19 cellular contexts compared by ENCODE assay signal in the genomic region with DNA sequence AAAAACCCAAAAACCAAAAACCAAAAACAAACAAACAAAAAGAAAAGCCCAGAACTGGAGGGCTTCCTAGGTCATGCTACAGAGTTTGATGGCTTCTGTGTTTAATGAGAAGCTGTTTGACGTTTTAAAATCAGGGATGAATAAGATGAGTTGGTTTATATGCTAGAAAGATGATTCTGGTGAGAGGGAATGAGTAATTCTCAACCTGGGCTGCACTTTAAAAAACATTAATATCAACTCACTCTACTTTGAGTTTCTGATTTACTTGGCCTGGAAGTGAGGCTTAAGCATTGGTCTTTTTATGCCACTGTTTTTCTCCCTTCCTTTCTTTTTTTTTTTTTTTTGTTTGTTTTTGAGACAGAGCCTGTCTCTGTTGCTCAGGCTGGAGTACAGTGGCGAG. TPM values are rescaled to one million over a fixed set of nuclear protein-coding genes. Genes with fewer than 3 reads are reported as not detected.
A peak's percentile ranks its signal among the peaks of the same experiment; 100 is the strongest.
DNase-seq lines count a peak whose midpoint lies in the region; ATAC-seq, FAIRE-seq and TF ChIP-seq lines count a peak whose summit lies in the region.
"Had no signal": no experiment of that assay in that cellular context is flagged by ENCODE, and none has a peak within 500 bp of the region (broad histone marks: within the 10 kb centered on the region; RNA-seq: fewer than 3 reads in every experiment).

No MANE protein-coding gene starts in this region.

- peaks cover 4% of the 10 kb centered on the region for H3K27me3 Mint-ChIP-seq in activated T-helper 17 cell treated with anti-CD3 and anti-CD28 coated beads, Interleukin-2, amount 50 U/mL, for 72 hours

- H3K36me3 ChIP-seq in Loucy (ENCODE audit: insufficient read depth, low read length) = no peaks in the 10 kb centered on the region

- TF ChIP-seq CTCF in Loucy (conservative IDR thresholded peaks at IDR 0.05; ENCODE audit: low read length) (no peak), dorsolateral prefrontal cortex (IDR thresholded peaks at IDR 0.05 in 54 of 56, conservative IDR thresholded peaks at IDR 0.05 in 2 of 56; ENCODE audit: low read depth in 1 of 56, partially characterized antibody in 56 of 56) (no peak)

- H3K79me2 ChIP-seq in Loucy (ENCODE audit: insufficient read depth, low read length) = peaks cover 58% of the 10 kb centered on the region

- peak; percentile 53 for FAIRE-seq in islet of Langerhans (lab: Jason Lieb, UNC)
- FAIRE-seq: GM12891, GM18507, GM19239 had no signal

- peak overlapping the region; percentile 24 for H3K4me2 ChIP-seq in Loucy (ENCODE audit: low read depth, low read length, poor library complexity, severe bottlenecking)
- H3K4me2 ChIP-seq: GM23338 had no signal

- H3K27me3 ChIP-seq in Loucy (ENCODE audit: insufficient read depth, low read length, poor library complexity, severe bottlenecking) (no peaks in the 10 kb centered on the region), dorsolateral prefrontal cortex (peaks cover 0 to 8% (median 0%) of the 10 kb centered on the region in 45 donors)

- H3F3A ChIP-seq in Loucy (ENCODE audit: low read depth) = no peaks in the 10 kb centered on the region

- ATAC-seq in activated T-helper 17 cell treated with anti-CD3 and anti-CD28 coated beads, Interleukin-2, amount 50 U/mL, for 72 hours (replicated peaks) = peak; percentile 72
- ATAC-seq in GM21825 (IDR thresholded peaks at IDR 0.05; ENCODE audit: unreplicated experiment) = no peak
- ATAC-seq: GM23338, HCT116 had no signal

- no peaks in the 10 kb centered on the region for H4K20me1 ChIP-seq in Loucy (ENCODE audit: insufficient read depth, low read length, poor library complexity, severe bottlenecking)

- H3K27ac ChIP-seq in dorsolateral prefrontal cortex = no peak overlapping the region

- H3K9me2 ChIP-seq in Loucy (replicated peaks; ENCODE audit: low read depth, low read length) = no peaks in the 10 kb centered on the region

- no peak for DNase-seq in dorsolateral prefrontal cortex
- no peak for DNase-seq in effector CD8-positive, alpha-beta T cell (lab: John Stamatoyannopoulos, UW)
- DNase-seq: C1 segment of cervical spinal cord; Calu3; CD4-positive, alpha-beta memory T cell; COR-L47; DMS53; DMS79 treated with DMSO at 0.1 percent for 48 hours; GF-D8; H9 had no signal

- H2AFZ ChIP-seq in Loucy (ENCODE audit: low read length) = no peak overlapping the region
- H2AFZ ChIP-seq: GM23338 had no signal

- intact Hi-C loops in dorsolateral prefrontal cortex (cut with DNase I) = no loop called here

- H3K27ac Mint-ChIP-seq in activated T-helper 17 cell treated with anti-CD3 and anti-CD28 coated beads, Interleukin-2, amount 50 U/mL, for 72 hours = no peak overlapping the region
- H3K27ac Mint-ChIP-seq: GM23338, H9 had no signal

- H3K4me3 Mint-ChIP-seq in activated T-helper 17 cell treated with anti-CD3 and anti-CD28 coated beads, Interleukin-2, amount 50 U/mL, for 72 hours = no peak overlapping the region
- H3K4me3 Mint-ChIP-seq: GM23338, H9 had no signal

- H3K36me3 Mint-ChIP-seq in activated T-helper 17 cell treated with anti-CD3 and anti-CD28 coated beads, Interleukin-2, amount 50 U/mL, for 72 hours (ENCODE audit: low read depth) = no peaks in the 10 kb centered on the region
- H3K36me3 Mint-ChIP-seq: CD4-positive, alpha-beta memory T cell had no signal

- H3K4me3 ChIP-seq in Loucy (ENCODE audit: low read length, poor library complexity, severe bottlenecking) (no peak overlapping the region), dorsolateral prefrontal cortex (no peak overlapping the region)
- H3K4me3 ChIP-seq: GM23338 had no signal

- no peak overlapping the region for H3K9ac ChIP-seq in Loucy (ENCODE audit: low read depth, low read length, poor library complexity, severe bottlenecking)

- H3K4me1 ChIP-seq in Loucy (ENCODE audit: insufficient read depth, low read length, poor library complexity, severe bottlenecking) = peaks cover 41% of the 10 kb centered on the region

- H3K9me3 Mint-ChIP-seq in activated T-helper 17 cell treated with anti-CD3 and anti-CD28 coated beads, Interleukin-2, amount 50 U/mL, for 72 hours = no peaks in the 10 kb centered on the region
- H3K9me3 Mint-ChIP-seq: GM23338, H9 had no signal

- H3K9me3 ChIP-seq in Loucy (ENCODE audit: insufficient read depth, low read depth, low read length) = no peaks in the 10 kb centered on the region

- H3K4me1 Mint-ChIP-seq in activated T-helper 17 cell treated with anti-CD3 and anti-CD28 coated beads, Interleukin-2, amount 50 U/mL, for 72 hours = peaks cover 11% of the 10 kb centered on the region

RNA-seq across cellular contexts. Expression of gene RGS9, which starts 5.1 kb away (rescaled TPM):
- 1 to 10 TPM; 5.1 to 7.5 TPM for total RNA-seq in activated T-helper 17 cell treated with anti-CD3 and anti-CD28 coated beads, Interleukin-2, amount 50 U/mL, for 72 hours
- 10 to 100 TPM in 66 of 120 experiments, 1 to 10 TPM in 54; 4.3 to 19.6 (median 10.5) TPM for total RNA-seq in dorsolateral prefrontal cortex
